ENCODE assay signal across 13 cellular contexts in genomic region chr22:46883547-46883946, GRCh38.
DNase-seq lines count a peak whose midpoint lies in the region; ATAC-seq, FAIRE-seq and TF ChIP-seq lines count a peak whose summit lies in the region.
"Had no signal": no experiment of that assay in that cellular context is flagged by ENCODE, and none has a peak within 500 bp of the region (broad histone marks: within the 10 kb centered on the region; RNA-seq: fewer than 3 reads in every experiment).

No MANE protein-coding gene starts in this region.

- ATAC-seq in left cardiac atrium = peak; percentile 15 to 84
- ATAC-seq in WTC11 = no peak
- ATAC-seq in esophagus mucosa = no peak
- ATAC-seq: HCT116 had no signal

- POLR2A ChIA-PET in WTC11 (lab: Charles Lee) = no interaction called here

- H3K9me3 Mint-ChIP-seq in WTC11 = no peaks in the 10 kb centered on the region
- no peaks in the 10 kb centered on the region for H3K9me3 Mint-ChIP-seq in nephron progenitor cell
- H3K9me3 Mint-ChIP-seq: CD4-positive, CD25-positive, alpha-beta regulatory T cell had no signal

- DNase-seq in left cardiac atrium (no peak), cardiac septum (ENCODE audit: low spot score) (no peak), WTC11 (ENCODE audit: low spot score) (no peak), nephron progenitor cell (no peak), urothelium cell line (ENCODE audit: low spot score) (no peak), NCI-H1436 treated with DMSO at 0.1 percent for 48 hours (lab: John Stamatoyannopoulos, UW) (no peak), iPS-NIHi7 (ENCODE audit: extremely low spot score) (no peak)
- DNase-seq: ACHN; CD4-positive, CD25-positive, alpha-beta regulatory T cell; DMS53; GF-D8 had no signal

- CTCF ChIA-PET in WTC11 (lab: Charles Lee) = no interaction called here

- intact Hi-C loops in left cardiac atrium (cut with DNase I) (no loop called here), cardiac septum (cut with DNase I) (no loop called here)

- peaks cover 17% of the 10 kb centered on the region for H3K4me1 Mint-ChIP-seq in WTC11
- peaks cover 26% of the 10 kb centered on the region for H3K4me1 Mint-ChIP-seq in nephron progenitor cell

- H3K4me3 Mint-ChIP-seq in WTC11 = no peak overlapping the region
- no peak overlapping the region for H3K4me3 Mint-ChIP-seq in nephron progenitor cell
- H3K4me3 Mint-ChIP-seq: CD4-positive, CD25-positive, alpha-beta regulatory T cell had no signal

- H3K27me3 Mint-ChIP-seq in WTC11 (ENCODE audit: low read depth) (no peaks in the 10 kb centered on the region), nephron progenitor cell (ENCODE audit: low read depth, poor library complexity) (no peaks in the 10 kb centered on the region)
- H3K27me3 Mint-ChIP-seq: CD4-positive, CD25-positive, alpha-beta regulatory T cell had no signal

- H3K27ac Mint-ChIP-seq in WTC11 (peak overlapping the region; percentile 10), nephron progenitor cell (peak overlapping the region; percentile 53)

- TF ChIP-seq CTCF in WTC11 (IDR thresholded peaks at IDR 0.05) = no peak
- TF ChIP-seq CTCF in nephron progenitor cell (IDR thresholded peaks at IDR 0.05) = no peak

- FAIRE-seq in urothelium cell line (lab: Jason Lieb, UNC) = peak; percentile 20

- H3K36me3 Mint-ChIP-seq in WTC11 (peaks cover 4% of the 10 kb centered on the region; the same call in 1 of the 2 replicates), nephron progenitor cell (ENCODE audit: low read depth) (peaks cover 21% of the 10 kb centered on the region)

TF ChIP-seq in WTC11, 78 proteins besides CTCF, POLR2A, EP300 and RAD21 (continues in another document):
- TF ChIP-seq HMGXB4 (CRISPR knock-in tag; IDR thresholded peaks at IDR 0.05) = no peak
- no peak for TF ChIP-seq NFE2L1 (CRISPR knock-in tag; IDR thresholded peaks at IDR 0.05)
- TF ChIP-seq E2F1 (CRISPR knock-in tag; IDR thresholded peaks at IDR 0.05) = no peak
- no peak for TF ChIP-seq ZNF425 (CRISPR knock-in tag; conservative IDR thresholded peaks at IDR 0.05)
- no peak for TF ChIP-seq TEAD4 (CRISPR knock-in tag; IDR thresholded peaks at IDR 0.05)
- no peak for TF ChIP-seq ZMAT4 (CRISPR knock-in tag; IDR thresholded peaks at IDR 0.05)
- TF ChIP-seq TP53 (CRISPR knock-in tag; IDR thresholded peaks at IDR 0.05) = no peak
- TF ChIP-seq ATF2 (CRISPR knock-in tag; IDR thresholded peaks at IDR 0.05; ENCODE audit: borderline replicate concordance, low read depth) = no peak
- no peak for TF ChIP-seq ATF6 (CRISPR knock-in tag; IDR thresholded peaks at IDR 0.05)
- TF ChIP-seq E2F4 (CRISPR knock-in tag; IDR thresholded peaks at IDR 0.05; ENCODE audit: borderline replicate concordance, low read depth) = no peak
- no peak for TF ChIP-seq ZNF281 (CRISPR knock-in tag; IDR thresholded peaks at IDR 0.05)

Comparison
In these comparisons a context has a peak if more than half of its experiments do, and no peak if none do; other contexts are left out.
1. ATAC-seq: peak in left cardiac atrium (2 of 2); none in WTC11 (single experiment) and esophagus mucosa (single experiment).